In the genomic region with DNA sequence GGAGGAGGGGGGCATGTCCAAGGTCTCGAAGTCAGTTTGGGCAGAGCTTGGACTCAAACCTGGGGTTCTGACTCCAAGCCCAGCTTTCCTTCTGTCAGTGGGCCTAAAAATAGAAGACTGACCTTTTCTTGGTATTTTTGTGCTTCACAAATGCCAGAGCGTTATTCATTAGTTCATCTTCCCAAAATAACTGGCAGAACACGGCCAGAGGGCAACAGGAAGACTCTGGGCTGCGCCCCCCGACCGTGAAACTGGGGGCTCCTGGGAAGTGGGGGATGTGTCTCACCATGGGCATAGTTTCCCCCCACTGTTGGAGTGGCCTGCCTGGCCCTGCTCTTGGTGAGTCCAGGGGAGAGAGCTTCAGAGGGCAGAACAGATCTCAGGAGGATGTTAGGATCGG, we compare ENCODE assay signal across 17 cellular contexts.
DNase-seq lines count a peak whose midpoint lies in the region; ATAC-seq and TF ChIP-seq lines count a peak whose summit lies in the region.
"Had no signal": no experiment of that assay in that cellular context is flagged by ENCODE, and none has a peak within 500 bp of the region (broad histone marks: within the 10 kb centered on the region; RNA-seq: fewer than 3 reads in every experiment).

No MANE protein-coding gene starts in this region.

- H3K9me3 ChIP-seq in uterus, result no peaks in the 10 kb centered on the region
- H3K9me3 ChIP-seq: Caco-2, ovary had no signal

- intact Hi-C loops in dendritic cell treated with granulocyte-macrophage colony-stimulating factor and Interleukin-4, amounts not matched to agents 40 ng/mL and 50 ng/mL, for 4 days (cut with micrococcal nuclease), result no loop called here
- intact Hi-C loops in uterus (cut with DNase I; ENCODE audit: low total_unique reads) (no loop called here), posterior vena cava (cut with DNase I) (loop anchor here in 1 of 2 donors (10.0 kb wide), 1 partner anchor 167 kb away; no protein-coding TSS in a partner anchor)

- H3K27ac ChIP-seq in uterus, result peak overlapping the region; percentile 76 to 81

- no peak for ATAC-seq in activated T-cell treated with anti-CD3 and anti-CD28 coated beads, Interleukin-2, amount 50 U/mL, for 72 hours (replicated peaks in 1 of 2)
- no peak for ATAC-seq in activated T-cell treated with anti-CD3 and anti-CD28 coated beads, Interleukin-2, amount 50 U/mL, for 4 hours

- DNase-seq in activated T-cell treated with anti-CD3 and anti-CD28 coated beads, Interleukin-2, amount 50 U/mL, for 72 hours, result no peak
- DNase-seq in activated T-cell treated with anti-CD3 and anti-CD28 coated beads, Interleukin-2, amount 50 U/mL, for 4 hours, result no peak
- DNase-seq in myocyte (ENCODE audit: low read depth) (peak; percentile 60), uterus (peak in 1 of 2 donors; percentile 40), posterior vena cava (ENCODE audit: low spot score) (no peak), DMS79 (lab: John Stamatoyannopoulos, UW) (no peak)
- no peak for DNase-seq in stimulated activated CD4-positive, alpha-beta T cell treated with anti-CD3 and anti-CD28 coated beads, Interleukin-4, amount 100 ng/mL, for 4 hours
- DNase-seq: activated CD4-positive, CD25-positive, alpha-beta regulatory T cell treated with anti-CD3 and anti-CD28 coated beads, Interleukin-2, amount 50 U/mL, for 72 hours; Caco-2; effector CD4-positive, alpha-beta T cell; foreskin fibroblast; NCI-H2081 treated with DMSO at 0.1 percent for 48 hours; NCI-H748 treated with DMSO at 0.1 percent for 48 hours; T-helper 1 cell had no signal

- no peak overlapping the region for H3K4me3 Mint-ChIP-seq in activated T-cell treated with anti-CD3 and anti-CD28 coated beads, Interleukin-2, amount 50 U/mL, for 72 hours
- H3K4me3 Mint-ChIP-seq in activated T-cell treated with anti-CD3 and anti-CD28 coated beads, Interleukin-2, amount 50 U/mL, for 4 hours, result no peak overlapping the region
- no peak overlapping the region for H3K4me3 Mint-ChIP-seq in dendritic cell treated with granulocyte-macrophage colony-stimulating factor and Interleukin-4, amounts not matched to agents 40 ng/mL and 50 ng/mL, for 4 days
- H3K4me3 Mint-ChIP-seq: activated T-helper 1 cell treated with anti-CD3 and anti-CD28 coated beads, Interleukin-12 subunit alpha, Interleukin-12 subunit beta, Interleukin-2, Interleukin-4 antibody, amounts not matched to agents 30 ng/mL and 10 ng/mL and 1 ng/mL, durations not matched to agents 14 hours and 24 hours and 36 hours had no signal

- TF ChIP-seq POLR2A in uterus (IDR thresholded peaks at IDR 0.05), result no peak

- TF ChIP-seq CTCF in uterus (IDR thresholded peaks at IDR 0.05), result no peak

- H3K27ac Mint-ChIP-seq in activated T-cell treated with anti-CD3 and anti-CD28 coated beads, Interleukin-2, amount 50 U/mL, for 72 hours, result peak overlapping the region; percentile 6
- H3K27ac Mint-ChIP-seq in dendritic cell treated with granulocyte-macrophage colony-stimulating factor and Interleukin-4, amounts not matched to agents 40 ng/mL and 50 ng/mL, for 4 days, result peak overlapping the region; percentile 66

- H3K4me1 Mint-ChIP-seq in activated T-cell treated with anti-CD3 and anti-CD28 coated beads, Interleukin-2, amount 50 U/mL, for 72 hours (ENCODE audit: low read depth), result peaks cover 70% of the 10 kb centered on the region
- H3K4me1 Mint-ChIP-seq in activated T-cell treated with anti-CD3 and anti-CD28 coated beads, Interleukin-2, amount 50 U/mL, for 4 hours (ENCODE audit: low read depth), result peaks cover 16% of the 10 kb centered on the region
- peaks cover 69% of the 10 kb centered on the region for H3K4me1 Mint-ChIP-seq in dendritic cell treated with granulocyte-macrophage colony-stimulating factor and Interleukin-4, amounts not matched to agents 40 ng/mL and 50 ng/mL, for 4 days (ENCODE audit: low read depth)

- no peaks in the 10 kb centered on the region for H3K27me3 Mint-ChIP-seq in activated T-cell treated with anti-CD3 and anti-CD28 coated beads, Interleukin-2, amount 50 U/mL, for 72 hours (ENCODE audit: low read depth)
- H3K27me3 Mint-ChIP-seq in activated T-cell treated with anti-CD3 and anti-CD28 coated beads, Interleukin-2, amount 50 U/mL, for 4 hours (ENCODE audit: low read depth), result no peaks in the 10 kb centered on the region
- H3K27me3 Mint-ChIP-seq in dendritic cell treated with granulocyte-macrophage colony-stimulating factor and Interleukin-4, amounts not matched to agents 40 ng/mL and 50 ng/mL, for 4 days, result no peaks in the 10 kb centered on the region

- no peaks in the 10 kb centered on the region for H3K36me3 ChIP-seq in uterus
- H3K36me3 ChIP-seq: ovary had no signal

- no peaks in the 10 kb centered on the region for H3K27me3 ChIP-seq in uterus
- H3K27me3 ChIP-seq: ovary had no signal

- no peaks in the 10 kb centered on the region for H3K9me3 Mint-ChIP-seq in activated T-cell treated with anti-CD3 and anti-CD28 coated beads, Interleukin-2, amount 50 U/mL, for 72 hours
- H3K9me3 Mint-ChIP-seq in activated T-cell treated with anti-CD3 and anti-CD28 coated beads, Interleukin-2, amount 50 U/mL, for 4 hours, result peaks cover 3% of the 10 kb centered on the region
- no peaks in the 10 kb centered on the region for H3K9me3 Mint-ChIP-seq in dendritic cell treated with granulocyte-macrophage colony-stimulating factor and Interleukin-4, amounts not matched to agents 40 ng/mL and 50 ng/mL, for 4 days

- H3K4me3 ChIP-seq in uterus, result no peak overlapping the region
- H3K4me3 ChIP-seq: ovary had no signal

- peaks cover 0 to 17% of the 10 kb centered on the region in 2 donors for H3K4me1 ChIP-seq in uterus
- H3K4me1 ChIP-seq: Caco-2 had no signal

- peaks cover 2 to 14% of the 10 kb centered on the region in 2 donors for H3K36me3 Mint-ChIP-seq in activated T-cell treated with anti-CD3 and anti-CD28 coated beads, Interleukin-2, amount 50 U/mL, for 72 hours (ENCODE audit: insufficient read depth in 2 of 2)
- peaks cover 9% of the 10 kb centered on the region for H3K36me3 Mint-ChIP-seq in activated T-cell treated with anti-CD3 and anti-CD28 coated beads, Interleukin-2, amount 50 U/mL, for 4 hours (ENCODE audit: insufficient read depth)
- H3K36me3 Mint-ChIP-seq in dendritic cell treated with granulocyte-macrophage colony-stimulating factor and Interleukin-4, amounts not matched to agents 40 ng/mL and 50 ng/mL, for 4 days (ENCODE audit: low read depth), result peaks cover 33% of the 10 kb centered on the region
